18 cellular contexts compared by ENCODE assay signal in genomic region chr1:102097451-102097850, GRCh38.
"Had no signal": no experiment of that assay in that cellular context is flagged by ENCODE, and none has a peak within 500 bp of the region (broad histone marks: within the 10 kb centered on the region; RNA-seq: fewer than 3 reads in every experiment).

No MANE protein-coding gene starts in this region.

- H3K27ac Mint-ChIP-seq: activated naive CD8-positive, alpha-beta T cell; nephron progenitor cell; T-helper 17 cell had no signal

- DNase-seq: activated CD4-positive, alpha-beta T cell treated with anti-CD3 and anti-CD28 coated beads, Interleukin-2, amount 50 U/mL, for 4 hours; activated T-cell treated with anti-CD3 and anti-CD28 coated beads for 4 hours; gastrocnemius medialis; head of caudate nucleus; left lung; midbrain; nephron progenitor cell; nucleus accumbens; spleen; stimulated activated CD8-positive, alpha-beta memory T cell treated with anti-CD3 and anti-CD28 coated beads, Interleukin-4, amount 100 ng/mL, for 48 hours; stimulated activated naive CD4-positive, alpha-beta T cell; T-helper 17 cell; tibial artery; WERI-Rb-1 had no signal

- H3K36me3 Mint-ChIP-seq: activated naive CD8-positive, alpha-beta T cell had no signal

- H3K9me3 ChIP-seq: gastrocnemius medialis, spleen, tibial artery, vagina had no signal

- H3K4me3 Mint-ChIP-seq: activated naive CD8-positive, alpha-beta T cell; nephron progenitor cell; T-helper 17 cell had no signal

- H3K4me1 Mint-ChIP-seq: T-helper 17 cell had no signal

- H3K27ac ChIP-seq: cardiac muscle cell, gastrocnemius medialis, left lung, spleen, tibial artery, vagina, WERI-Rb-1 had no signal

- H3K27me3 Mint-ChIP-seq: T-helper 17 cell had no signal

- H3K9me3 Mint-ChIP-seq: nephron progenitor cell had no signal

- H3K27me3 ChIP-seq: cardiac muscle cell, gastrocnemius medialis, left lung, spleen, tibial artery, vagina had no signal

- H3K36me3 ChIP-seq: cardiac muscle cell, gastrocnemius medialis, left lung, spleen, tibial artery, vagina, WERI-Rb-1 had no signal

- H3K4me3 ChIP-seq: cardiac muscle cell, gastrocnemius medialis, left lung, spleen, tibial artery, vagina had no signal

- H3K4me1 ChIP-seq: gastrocnemius medialis, left lung, spleen, tibial artery, vagina had no signal

- ATAC-seq: gastrocnemius medialis, left lung, sciatic nerve, T-helper 17 cell had no signal
